In the genomic region with DNA sequence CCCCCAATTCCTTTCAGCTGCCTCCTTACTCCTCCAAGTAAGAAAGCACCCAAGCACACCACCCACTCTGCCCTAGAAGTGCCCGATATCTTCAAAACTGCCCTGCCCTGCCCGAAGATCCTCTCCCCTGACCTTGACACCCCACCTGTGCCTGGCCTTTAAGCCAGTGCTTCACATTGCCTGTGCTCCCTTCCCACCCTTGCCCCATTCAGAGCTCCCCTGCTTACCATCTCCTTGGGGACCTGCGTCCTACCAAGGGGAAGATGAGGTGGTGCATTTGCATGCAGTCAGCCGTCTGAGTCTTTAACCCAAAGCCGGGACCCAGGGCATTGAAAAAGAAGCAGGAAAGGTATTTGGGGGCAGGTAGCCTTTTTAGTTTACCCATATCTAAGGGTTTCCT, we compare ENCODE assay signal across 28 cellular contexts.
"Had no signal": no experiment of that assay in that cellular context is flagged by ENCODE, and none has a peak within 500 bp of the region (broad histone marks: within the 10 kb centered on the region; RNA-seq: fewer than 3 reads in every experiment).

No MANE protein-coding gene starts in this region.

- H3K4me3 ChIP-seq: coronary artery, esophagus muscularis mucosa, gastrocnemius medialis, heart left ventricle had no signal

- H3K9me3 ChIP-seq: esophagus muscularis mucosa, gastrocnemius medialis, heart left ventricle had no signal

- H3K27me3 ChIP-seq: brain microvascular endothelial cell had no signal

- DNase-seq: activated B cell treated with CpG ODN at 0.5 μM for 24 hours; activated CD4-positive, alpha-beta T cell treated with anti-CD3 and anti-CD28 coated beads for 48 hours; activated CD4-positive, alpha-beta T cell treated with anti-CD3 and anti-CD28 coated beads, Interleukin-2, amount 50 U/mL, for 1 hour; activated CD4-positive, alpha-beta T cell treated with anti-CD3 and anti-CD28 coated beads, Interleukin-2, amount 50 U/mL, for 48 hours; activated CD8-positive, alpha-beta memory T cell treated with anti-CD3 and anti-CD28 coated beads for 24 hours; activated CD8-positive, alpha-beta T cell treated with anti-CD3 and anti-CD28 coated beads for 36 hours; activated effector memory CD4-positive, alpha-beta T cell treated with Interleukin-2 at 50 U/mL for 16 hours; activated gamma-delta T cell treated with Interleukin-2 at 50 U/mL for 16 hours; activated naive CD4-positive, alpha-beta T cell treated with anti-CD3 and anti-CD28 coated beads, Interleukin-2, amount 50 U/mL, for 16 hours; activated naive CD4-positive, alpha-beta T cell treated with Interleukin-2 at 50 U/mL for 16 hours; activated T-cell treated with anti-CD3 and anti-CD28 coated beads, Interleukin-2, amount 50 U/mL, for 4 hours; amniotic stem cell; anterior cingulate cortex; brain microvascular endothelial cell; dermis blood vessel endothelial cell; effector CD4-positive, alpha-beta T cell; effector memory CD8-positive, alpha-beta T cell; erythroblast; foreskin keratinocyte; gastrocnemius medialis; glutamatergic neuron; heart left ventricle; T-helper 2 cell; WERI-Rb-1 had no signal

- H3K4me1 ChIP-seq: foreskin keratinocyte had no signal

- H3K27ac ChIP-seq: brain microvascular endothelial cell, coronary artery, esophagus muscularis mucosa, foreskin keratinocyte, gastrocnemius medialis, WERI-Rb-1 had no signal

- ATAC-seq: activated CD4-positive, CD25-positive, alpha-beta regulatory T cell treated with anti-CD3 and anti-CD28 coated beads, Interleukin-2, amount 50 U/mL, for 24 hours; activated CD8-positive, alpha-beta T cell treated with anti-CD3 and anti-CD28 coated beads for 36 hours; activated T-cell treated with anti-CD3 and anti-CD28 coated beads, Interleukin-2, amount 50 U/mL, for 4 hours; activated T-helper 17 cell treated with anti-CD3 and anti-CD28 coated beads, Interleukin-2, amount 50 U/mL, for 72 hours; effector memory CD8-positive, alpha-beta T cell; foreskin keratinocyte; gastrocnemius medialis had no signal

- H3K36me3 ChIP-seq: brain microvascular endothelial cell, esophagus muscularis mucosa, gastrocnemius medialis, heart left ventricle, WERI-Rb-1 had no signal
